Comparison of ENCODE assay signal across 1 cellular context in genomic region chr3:32840086-32840841, GRCh38.
TF ChIP-seq lines count a peak whose summit lies in the region.

No MANE protein-coding gene starts in this region.

TF ChIP-seq in H1, 55 proteins besides CTCF, POLR2A, EP300 and RAD21:
- peak; percentile 92 for TF ChIP-seq YY1 (IDR thresholded peaks at IDR 0.05; ENCODE audit: low read depth, low read length)
- TF ChIP-seq CTBP2 (IDR thresholded peaks at IDR 0.05; ENCODE audit: borderline replicate concordance, insufficient read depth, insufficient read length, low read length), result peak; percentile 35
- no peak for TF ChIP-seq JUND (IDR thresholded peaks at IDR 0.05; ENCODE audit: low read length)
- TF ChIP-seq KDM1A (IDR thresholded peaks at IDR 0.05; ENCODE audit: borderline replicate concordance, low read length), result no peak
- TF ChIP-seq MAX (IDR thresholded peaks at IDR 0.05), result peak; percentile 75
- TF ChIP-seq HDAC2 (IDR thresholded peaks at IDR 0.05; ENCODE audit: borderline replicate concordance in 1 of 2, low read depth in 2 of 2, low read length in 2 of 2), result peak in 1 of 2 experiments; percentile 97; a peak in 2 of 4 replicates
- TF ChIP-seq CBX8 (IDR thresholded peaks at IDR 0.05; ENCODE audit: borderline replicate concordance, low read depth, low read length), result no peak
- TF ChIP-seq EZH2 (IDR thresholded peaks at IDR 0.05; ENCODE audit: low read depth, low read length, severe bottlenecking), result no peak
- TF ChIP-seq NANOG (IDR thresholded peaks at IDR 0.05; ENCODE audit: insufficient read depth, low read depth, low read length, poor library complexity, severe bottlenecking), result peak; percentile 78
- peak; percentile 52; the same call in 1 of the 2 replicates for TF ChIP-seq SP1 (IDR thresholded peaks at IDR 0.05; ENCODE audit: low read depth, low read length)
- 0 out of 2 replicates have a peak, but pooled peaks have one; percentile 27 for TF ChIP-seq TAF1 (IDR thresholded peaks at IDR 0.05; ENCODE audit: low read depth, low read length)
- 0 out of 2 replicates have a peak, but pooled peaks have one; percentile 18 for TF ChIP-seq RXRA (IDR thresholded peaks at IDR 0.05; ENCODE audit: insufficient read depth, low read depth, low read length)
- TF ChIP-seq SP2 (IDR thresholded peaks at IDR 0.05; ENCODE audit: low read length), result no peak
- TF ChIP-seq GABPA (IDR thresholded peaks at IDR 0.05; ENCODE audit: borderline replicate concordance, insufficient read depth, low read length), result no peak
- no peak for TF ChIP-seq HDAC6 (IDR thresholded peaks at IDR 0.05; ENCODE audit: low read depth, low read length)
- TF ChIP-seq ZNF274 (IDR thresholded peaks at IDR 0.05; ENCODE audit: borderline replicate concordance, extremely low read depth, low read length), result no peak
- no peak for TF ChIP-seq SRF (IDR thresholded peaks at IDR 0.05; ENCODE audit: low read depth, low read length)
- TF ChIP-seq E2F6 (IDR thresholded peaks at IDR 0.05), result no peak
- TF ChIP-seq RFX5 (IDR thresholded peaks at IDR 0.05; ENCODE audit: borderline replicate concordance, low read depth, low read length), result no peak
- TF ChIP-seq PHF8 (conservative IDR thresholded peaks at IDR 0.05; ENCODE audit: low read depth, low read length), result no peak
- TF ChIP-seq RNF2 (IDR thresholded peaks at IDR 0.05; ENCODE audit: borderline replicate concordance, low read depth, low read length, missing control alignments, poor library complexity, severe bottlenecking), result no peak
- peak; percentile 60 for TF ChIP-seq POLR2AphosphoS5 (IDR thresholded peaks at IDR 0.05; ENCODE audit: low read depth, low read length)
- TF ChIP-seq SIN3A (conservative IDR thresholded peaks at IDR 0.05 in 1 of 2, IDR thresholded peaks at IDR 0.05 in 1 of 2; ENCODE audit: low read depth in 1 of 2, low read length in 2 of 2), result peak in 1 of 2 experiments; percentile 46; a peak in 1 of 4 replicates
- TF ChIP-seq TEAD4 (IDR thresholded peaks at IDR 0.05; ENCODE audit: low read depth, low read length), result peak; percentile 98
- TF ChIP-seq TBP (IDR thresholded peaks at IDR 0.05; ENCODE audit: low read depth, low read length), result no peak; the same call in 1 of the 2 replicates
- TF ChIP-seq BCL11A (IDR thresholded peaks at IDR 0.05; ENCODE audit: low read depth in 2 of 2, low read length in 2 of 2), result no peak
- TF ChIP-seq CHD1 (IDR thresholded peaks at IDR 0.05; ENCODE audit: low read depth, low read length), result 0 out of 2 replicates have a peak, but pooled peaks have one; percentile 42
- TF ChIP-seq TCF12 (IDR thresholded peaks at IDR 0.05; ENCODE audit: low read depth, low read length), result no peak
- no peak for TF ChIP-seq KDM5A (IDR thresholded peaks at IDR 0.05; ENCODE audit: low read length)
- no peak for TF ChIP-seq USF2 (IDR thresholded peaks at IDR 0.05; ENCODE audit: low read length)
- no peak for TF ChIP-seq JUN (IDR thresholded peaks at IDR 0.05; ENCODE audit: low read depth, low read length)
- peak; percentile 67 for TF ChIP-seq ASH2L (IDR thresholded peaks at IDR 0.05; ENCODE audit: low read length)
TF ChIP-seq in H1: peak in this region for 13.
